Comparison of ENCODE assay signal across 8 cellular contexts in genomic region chrX:131633285-131633917, GRCh38.
DNase-seq lines count a peak whose midpoint lies in the region; ATAC-seq and TF ChIP-seq lines count a peak whose summit lies in the region.

No MANE protein-coding gene starts in this region.

- no peak overlapping the region for H3K4me3 ChIP-seq in endodermal cell (ENCODE audit: low read length)
- no peak overlapping the region for H3K4me3 ChIP-seq in tibial nerve

- no peak for TF ChIP-seq EP300 in tibial nerve (IDR thresholded peaks at IDR 0.05)

- H3K4me1 Mint-ChIP-seq in endodermal cell, result no peaks in the 10 kb centered on the region

- no peaks in the 10 kb centered on the region for H3K36me3 ChIP-seq in endodermal cell (ENCODE audit: control insufficient read depth, insufficient read depth, low read length)
- H3K36me3 ChIP-seq in tibial nerve, result no peaks in the 10 kb centered on the region

- no peaks in the 10 kb centered on the region for H3K36me3 Mint-ChIP-seq in endodermal cell (ENCODE audit: low read depth)

- no peaks in the 10 kb centered on the region for H3K4me1 ChIP-seq in endodermal cell (ENCODE audit: control insufficient read depth, insufficient read depth, low read length)
- no peaks in the 10 kb centered on the region for H3K4me1 ChIP-seq in tibial nerve

- H3K9me3 ChIP-seq in endodermal cell (ENCODE audit: control insufficient read depth, low read length) (no peaks in the 10 kb centered on the region), tibial nerve (no peaks in the 10 kb centered on the region)

- no peak overlapping the region for H3K27ac Mint-ChIP-seq in endodermal cell

- H3K27ac ChIP-seq in endodermal cell (ENCODE audit: low read depth, low read length) (no peak overlapping the region), tibial nerve (no peak overlapping the region)

- DNase-seq in C1 segment of cervical spinal cord (lab: John Stamatoyannopoulos, UW) (peak in 9 of 14 donors; percentile 0 to 25 (median 9)), NCI-H2227 treated with DMSO at 0.1 percent for 48 hours (lab: John Stamatoyannopoulos, UW) (peak; percentile 80), endodermal cell (peak; percentile 83), mucosa of gallbladder (ENCODE audit: low spot score) (peak; percentile 58), tibial nerve (ENCODE audit: low spot score in 2 of 2) (peak; percentile 12 to 42)
- peak; percentile 2 to 12 for DNase-seq in activated CD4-positive, alpha-beta T cell treated with anti-CD3 and anti-CD28 coated beads, Interleukin-2, amount 50 U/mL, for 4 hours

- H3K4me3 Mint-ChIP-seq in endodermal cell, result no peak overlapping the region

- no peak overlapping the region for H3K9ac ChIP-seq in endodermal cell (ENCODE audit: extremely low read depth, low read length, poor library complexity, severe bottlenecking)

- H3K27me3 ChIP-seq in endodermal cell (ENCODE audit: control insufficient read depth, insufficient read depth, low read length, poor library complexity, severe bottlenecking) (no peaks in the 10 kb centered on the region), tibial nerve (peaks cover 0 to 22% of the 10 kb centered on the region in 2 donors)

- TF ChIP-seq CTCF in endodermal cell (conservative IDR thresholded peaks at IDR 0.05) (peak; percentile 96), tibial nerve (IDR thresholded peaks at IDR 0.05) (peak; percentile 50 to 77 (median 54))

- no peak for TF ChIP-seq POLR2A in tibial nerve (IDR thresholded peaks at IDR 0.05)

- peaks cover 7% of the 10 kb centered on the region for H3K27me3 Mint-ChIP-seq in endodermal cell (ENCODE audit: insufficient read depth)

- ATAC-seq in GM18858 (IDR thresholded peaks at IDR 0.05; ENCODE audit: unreplicated experiment) (peak; percentile 88), HG03095 (IDR thresholded peaks at IDR 0.05; ENCODE audit: unreplicated experiment) (peak; percentile 92)

- peaks cover 5% of the 10 kb centered on the region for H3K9me3 Mint-ChIP-seq in endodermal cell

- WGBS in endodermal cell (ENCODE audit: insufficient coverage in 1 of 2, insufficient read length in 1 of 2), 2 experiments, result 32 to 61% methylated on average over 2 to 13 of the region's 13 CpGs
- WGBS in tibial nerve, 2 donors, result 50 to 62% methylated on average over 13 of the region's 13 CpGs

Comparison
In these comparisons a context has a peak if more than half of its experiments do, and no peak if none do; other contexts are left out.
1. DNase-seq: peak in every context shown above with its lines; median percentile 83 in endodermal cell; 80 in NCI-H2227 treated with DMSO at 0.1 percent for 48 hours; 58 in mucosa of gallbladder; 27 in tibial nerve; 9 in C1 segment of cervical spinal cord; 7 in activated CD4-positive, alpha-beta T cell treated with anti-CD3 and anti-CD28 coated beads, Interleukin-2, amount 50 U/mL, for 4 hours.